Comparison of ENCODE assay signal across 8 cellular contexts in genomic region chr15:90035095-90035834, GRCh38. TPM values are rescaled to one million over a fixed set of nuclear protein-coding genes. Genes with fewer than 3 reads are reported as not detected.
DNase-seq lines count a peak whose midpoint lies in the region; ATAC-seq, FAIRE-seq and TF ChIP-seq lines count a peak whose summit lies in the region.

No MANE protein-coding gene starts in this region.

- intact Hi-C loops in kidney (cut with DNase I): no loop called here

- H3K9me3 Mint-ChIP-seq in astrocyte (ENCODE audit: unreplicated experiment): no peaks in the 10 kb centered on the region

- no peaks in the 10 kb centered on the region for H3K36me3 ChIP-seq in Loucy (ENCODE audit: insufficient read depth, low read length)
- no peaks in the 10 kb centered on the region for H3K36me3 ChIP-seq in astrocyte (ENCODE audit: insufficient read depth, low read length)
- no peaks in the 10 kb centered on the region for H3K36me3 ChIP-seq in kidney (ENCODE audit: control insufficient read depth in 1 of 2, insufficient read depth in 2 of 2, low read length in 2 of 2)
- H3K36me3 ChIP-seq in thoracic aorta: no peaks in the 10 kb centered on the region

- peaks cover 4% of the 10 kb centered on the region; the same call in 1 of the 2 replicates for H3F3A ChIP-seq in Loucy (ENCODE audit: low read depth)

- no peaks in the 10 kb centered on the region for H3K9me2 ChIP-seq in Loucy (replicated peaks; ENCODE audit: low read depth, low read length)

- no peaks in the 10 kb centered on the region for H3K27me3 ChIP-seq in Loucy (ENCODE audit: insufficient read depth, low read length, poor library complexity, severe bottlenecking)
- no peaks in the 10 kb centered on the region for H3K27me3 ChIP-seq in astrocyte (ENCODE audit: insufficient read depth, low read length)
- no peaks in the 10 kb centered on the region for H3K27me3 ChIP-seq in thoracic aorta (replicated peaks; ENCODE audit: insufficient read depth)

- ATAC-seq in thoracic aorta (ENCODE audit: insufficient number of reproducible peaks, low FRiP score, low read depth) (no peak), GM21786 (IDR thresholded peaks at IDR 0.05; ENCODE audit: unreplicated experiment) (no peak), HG02678 (IDR thresholded peaks at IDR 0.05; ENCODE audit: unreplicated experiment) (no peak)

- FAIRE-seq in astrocyte (lab: Jason Lieb, UNC): no peak
- no peak for FAIRE-seq in kidney (lab: Jason Lieb, UNC)

- H3K27ac Mint-ChIP-seq in astrocyte (ENCODE audit: unreplicated experiment): peak overlapping the region; percentile 86

- H3K4me1 ChIP-seq in Loucy (ENCODE audit: insufficient read depth, low read length, poor library complexity, severe bottlenecking) (peaks cover 83% of the 10 kb centered on the region), astrocyte (ENCODE audit: insufficient read depth, low read length) (peaks cover 40% of the 10 kb centered on the region), kidney (ENCODE audit: control insufficient read depth in 1 of 2, insufficient read depth in 1 of 2, low read depth in 1 of 2, low read length in 2 of 2) (peaks cover 22 to 39% of the 10 kb centered on the region in 2 donors), thoracic aorta (ENCODE audit: control insufficient read depth in 1 of 2, low read depth in 2 of 2) (peaks cover 3 to 26% of the 10 kb centered on the region in 2 donors)

- DNase-seq in astrocyte (ENCODE audit: low read depth) (peak; percentile 70), kidney (peak; percentile 86), thoracic aorta (ENCODE audit: low spot score) (no peak)
- DNase-seq in activated CD8-positive, alpha-beta memory T cell treated with anti-CD3 and anti-CD28 coated beads, Interleukin-2, amount 50 U/mL, for 48 hours: no peak

- peak overlapping the region; percentile 62 for H3K4me3 Mint-ChIP-seq in astrocyte (ENCODE audit: unreplicated experiment)

- no peaks in the 10 kb centered on the region for H3K27me3 Mint-ChIP-seq in astrocyte (ENCODE audit: low read depth, unreplicated experiment)

- H3K4me2 ChIP-seq in Loucy (ENCODE audit: low read depth, low read length, poor library complexity, severe bottlenecking): peak overlapping the region; percentile 85
- peak overlapping the region; percentile 55 for H3K4me2 ChIP-seq in astrocyte (ENCODE audit: low read length)

- H3K4me3 ChIP-seq in Loucy (ENCODE audit: low read length, poor library complexity, severe bottlenecking) (peak overlapping the region; percentile 69), astrocyte (ENCODE audit: insufficient read depth, low read depth, low read length) (no peak overlapping the region), kidney (ENCODE audit: low read length in 2 of 2) (no peak overlapping the region), thoracic aorta (no peak overlapping the region)

- H4K20me1 ChIP-seq in Loucy (ENCODE audit: insufficient read depth, low read length, poor library complexity, severe bottlenecking): no peaks in the 10 kb centered on the region
- H4K20me1 ChIP-seq in astrocyte (ENCODE audit: insufficient read depth, low read length): peaks cover 32% of the 10 kb centered on the region

- H3K79me2 ChIP-seq in Loucy (ENCODE audit: insufficient read depth, low read length): peaks cover 68% of the 10 kb centered on the region
- peaks cover 48% of the 10 kb centered on the region for H3K79me2 ChIP-seq in astrocyte (ENCODE audit: insufficient read depth, low read length)

- peaks cover 41% of the 10 kb centered on the region for H3K4me1 Mint-ChIP-seq in astrocyte (ENCODE audit: low read depth, unreplicated experiment)

- H3K36me3 Mint-ChIP-seq in astrocyte (ENCODE audit: low read depth, unreplicated experiment): no peaks in the 10 kb centered on the region

- TF ChIP-seq CTCF in C4-2B (conservative IDR thresholded peaks at IDR 0.05) (no peak), Loucy (conservative IDR thresholded peaks at IDR 0.05; ENCODE audit: low read length) (no peak), astrocyte (IDR thresholded peaks at IDR 0.05; ENCODE audit: insufficient read depth, low read depth, low read length) (no peak), kidney (IDR thresholded peaks at IDR 0.05; ENCODE audit: borderline replicate concordance, extremely low read depth, insufficient read depth) (no peak), thoracic aorta (IDR thresholded peaks at IDR 0.05) (no peak)

- peak overlapping the region; percentile 60 for H3K27ac ChIP-seq in C4-2B
- H3K27ac ChIP-seq in astrocyte (ENCODE audit: low read depth, low read length): peak overlapping the region; percentile 49
- H3K27ac ChIP-seq in kidney (ENCODE audit: low read depth in 2 of 2, low read length in 2 of 2): peak overlapping the region; percentile 29 to 71
- H3K27ac ChIP-seq in thoracic aorta: peak overlapping the region; percentile 22 to 47

- no peaks in the 10 kb centered on the region for H3K9me3 ChIP-seq in Loucy (ENCODE audit: insufficient read depth, low read depth, low read length)
- no peaks in the 10 kb centered on the region for H3K9me3 ChIP-seq in astrocyte (ENCODE audit: insufficient read depth, low read depth, low read length)
- H3K9me3 ChIP-seq in kidney (ENCODE audit: control insufficient read depth in 1 of 2, low read length in 2 of 2): no peaks in the 10 kb centered on the region
- no peaks in the 10 kb centered on the region for H3K9me3 ChIP-seq in thoracic aorta

- no peak overlapping the region for H2AFZ ChIP-seq in Loucy (ENCODE audit: low read length)
- peak overlapping the region; percentile 13 for H2AFZ ChIP-seq in astrocyte (ENCODE audit: low read depth, low read length)

- H3K9ac ChIP-seq in Loucy (ENCODE audit: low read depth, low read length, poor library complexity, severe bottlenecking): peak overlapping the region; percentile 83
- peak overlapping the region; percentile 14 for H3K9ac ChIP-seq in astrocyte (ENCODE audit: low read length)
- H3K9ac ChIP-seq in kidney (ENCODE audit: low read length in 2 of 2): peak overlapping the region in 1 of 2 donors; percentile 34

RNA-seq across cellular contexts. Expression of gene ZNF710, which starts 34.1 kb away (rescaled TPM):
- total RNA-seq in astrocyte (26.9 and 27.2 TPM in 2 replicates), kidney (17.0 TPM), thoracic aorta (10 to 100 TPM; 10.3 to 12.0 TPM)
- 11.0 TPM for polyA plus RNA-seq in kidney (ENCODE audit: insufficient read depth, low read depth, low replicate concordance)

Comparison
In these comparisons a context has a peak if more than half of its experiments do, and no peak if none do; other contexts are left out.
1. DNase-seq: peak in astrocyte (single experiment) and kidney (single experiment); none in thoracic aorta (single experiment) and activated CD8-positive, alpha-beta memory T cell treated with anti-CD3 and anti-CD28 coated beads, Interleukin-2, amount 50 U/mL, for 48 hours (single experiment).
2. Peak in every context shown above with its lines, with median percentiles within 50 percentile points of each other: H3K27ac ChIP-seq.